Comparison of ENCODE assay signal across 25 cellular contexts in the genomic region with DNA sequence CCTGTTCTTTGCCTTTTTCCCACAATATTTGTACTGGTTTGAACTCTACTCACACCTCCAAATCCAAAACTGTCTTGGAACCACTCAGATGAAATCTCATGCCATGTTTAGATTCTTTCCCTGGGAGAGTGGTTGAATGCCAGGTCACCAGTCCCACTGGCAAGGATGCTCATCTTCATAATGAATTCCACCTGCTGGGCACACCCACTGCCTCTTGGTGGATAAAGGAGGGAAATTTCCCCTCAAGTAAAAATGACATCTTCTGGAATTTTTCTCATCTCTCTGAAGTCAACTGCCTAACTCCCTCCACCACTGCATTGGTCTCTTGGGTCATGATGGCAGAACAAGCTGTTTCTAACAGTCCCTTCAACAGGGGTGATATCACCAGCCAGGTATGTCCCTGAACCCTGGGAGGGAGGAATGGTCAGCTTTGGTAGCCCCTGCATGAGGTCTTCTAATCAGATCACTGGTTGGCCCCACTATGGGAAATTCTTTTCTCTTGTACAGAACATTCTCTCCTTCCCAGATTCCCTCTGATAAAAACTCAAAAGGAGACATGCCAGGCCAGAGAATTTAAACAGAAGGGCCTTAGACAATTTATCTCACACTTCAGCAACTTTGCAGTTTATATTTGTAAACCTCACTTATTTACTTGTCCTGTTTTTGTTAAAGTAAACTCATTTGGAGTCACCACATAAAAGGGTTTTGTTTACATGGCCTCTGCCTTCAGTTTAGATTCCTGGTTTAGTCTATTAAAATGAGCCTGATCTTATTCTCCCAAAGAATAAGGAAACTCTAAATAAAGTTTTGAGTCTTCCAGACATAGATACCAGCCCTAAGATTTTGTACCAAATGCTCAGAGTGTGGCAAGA.
DNase-seq lines count a peak whose midpoint lies in the region; ATAC-seq, FAIRE-seq and TF ChIP-seq lines count a peak whose summit lies in the region.
"Had no signal": no experiment of that assay in that cellular context is flagged by ENCODE, and none has a peak within 500 bp of the region (broad histone marks: within the 10 kb centered on the region; RNA-seq: fewer than 3 reads in every experiment).

No MANE protein-coding gene starts in this region.

- H2AK5ac ChIP-seq in IMR-90 (ENCODE audit: low read depth, low read length) (peak overlapping the region; percentile 82), mesenchymal stem cell (ENCODE audit: low read length, severe bottlenecking) (peak overlapping the region; percentile 91)

- no peaks in the 10 kb centered on the region for H4K20me1 ChIP-seq in IMR-90 (ENCODE audit: insufficient read depth, low read length)

- POLR2A ChIA-PET in IMR-90 (lab: Charles Lee; ENCODE audit: unreplicated experiment) = no interaction called here

- H3K9me3 ChIP-seq in IMR-90 (ENCODE audit: control insufficient read depth, insufficient read depth, low read length) (no peaks in the 10 kb centered on the region), mesenchymal stem cell (ENCODE audit: control insufficient read depth, low read length) (no peaks in the 10 kb centered on the region), upper lobe of right lung (no peaks in the 10 kb centered on the region)
- H3K9me3 ChIP-seq: ascending aorta, right atrium auricular region had no signal

- peak overlapping the region in 1 of 2 experiments; percentile 22 for H2BK12ac ChIP-seq in mesenchymal stem cell (ENCODE audit: low read length in 2 of 2)

- H3K9ac ChIP-seq in IMR-90 (ENCODE audit: low read depth, low read length) (no peak overlapping the region), mesenchymal stem cell (ENCODE audit: low read length) (no peak overlapping the region)

- TF ChIP-seq CTCF in IMR-90 (conservative IDR thresholded peaks at IDR 0.05; ENCODE audit: low read depth, low read length) (no peak), upper lobe of right lung (IDR thresholded peaks at IDR 0.05) (no peak)

- peak; percentile 98 for FAIRE-seq in endometrium (lab: Jason Lieb, UNC)
- FAIRE-seq: G401.6 had no signal

- H3K18ac ChIP-seq in IMR-90 (ENCODE audit: low read depth, low read length) = peak overlapping the region; percentile 86
- H3K18ac ChIP-seq in mesenchymal stem cell (ENCODE audit: low read depth in 1 of 2, low read length in 2 of 2) = peak overlapping the region; percentile 58 to 71

- peak overlapping the region; percentile 38; the same call in 1 of the 3 replicates for H2BK15ac ChIP-seq in IMR-90 (ENCODE audit: low read depth, low read length)
- H2BK15ac ChIP-seq in mesenchymal stem cell (ENCODE audit: low read depth, poor library complexity, severe bottlenecking) = no peak overlapping the region

- H4K8ac ChIP-seq in IMR-90 (ENCODE audit: low read depth in 2 of 2, low read length in 2 of 2) (peak overlapping the region in 1 of 2 experiments; percentile 23; a peak in 1 of 4 replicates), mesenchymal stem cell (ENCODE audit: low read length) (no peak overlapping the region)

- no peak overlapping the region for H2BK5ac ChIP-seq in IMR-90 (ENCODE audit: low read depth, low read length, poor library complexity, severe bottlenecking)
- peak overlapping the region; percentile 59 for H2BK5ac ChIP-seq in mesenchymal stem cell (ENCODE audit: low read depth, low read length, poor library complexity, severe bottlenecking)

- in situ Hi-C loops in IMR-90 (cut with MboI; ENCODE audit: low sequenced_read_pairs) = no loop called here

- H3K4me3 ChIP-seq in IMR-90 (ENCODE audit: insufficient read depth, low read depth, low read length) (no peak overlapping the region), mesenchymal stem cell (ENCODE audit: insufficient read depth in 1 of 2, low read depth in 1 of 2, low read length in 2 of 2) (no peak overlapping the region), upper lobe of right lung (no peak overlapping the region)
- H3K4me3 ChIP-seq: ascending aorta, right atrium auricular region had no signal

- dilution Hi-C loops in IMR-90 (cut with HindIII; ENCODE audit: low sequenced_read_pairs, unreplicated experiment) = no loop called here

- no TSS peak for BruUV-seq in IMR-90 (replicated peaks; lab: Mats Ljungman, UMichigan)

- H3K14ac ChIP-seq in IMR-90 (replicated peaks; ENCODE audit: low read depth, low read length) (peak overlapping the region; percentile 51; the same call in 1 of the 2 replicates), mesenchymal stem cell (ENCODE audit: low read length in 2 of 2) (no peak overlapping the region)

- TF ChIP-seq POLR2A in IMR-90 (IDR thresholded peaks at IDR 0.05; ENCODE audit: low read depth, low read length) = no peak

- H3K4ac ChIP-seq in IMR-90 (ENCODE audit: low read depth, low read length) = peak overlapping the region; percentile 73; the same call in 1 of the 2 replicates
- peak overlapping the region; percentile 7 to 19 for H3K4ac ChIP-seq in mesenchymal stem cell (ENCODE audit: low read depth in 1 of 2, low read length in 2 of 2)

- ATAC-seq in IMR-90 (ENCODE audit: low read depth) (peak; percentile 24), upper lobe of right lung (peak; percentile 49)
- ATAC-seq: esophagus mucosa; naive thymus-derived CD4-positive, alpha-beta T cell; Right ventricle myocardium inferior; stimulated activated naive B cell treated with anti-CD40 and anti-IgM and Interleukin-4, amounts not matched to agents 10 μg/mL and 1 μg/mL and 100 μg/mL, for 72 hours had no signal

- peak overlapping the region; percentile 56; the same call in 1 of the 2 replicates for H4K5ac ChIP-seq in IMR-90 (ENCODE audit: low read depth, low read length)

- H3K36me3 ChIP-seq in IMR-90 (ENCODE audit: control insufficient read depth, insufficient read depth, low read length) (no peaks in the 10 kb centered on the region), mesenchymal stem cell (ENCODE audit: control insufficient read depth in 1 of 2, insufficient read depth in 2 of 2, low read depth in 1 of 2, low read length in 2 of 2) (no peaks in the 10 kb centered on the region), upper lobe of right lung (no peaks in the 10 kb centered on the region)
- H3K36me3 ChIP-seq: ascending aorta, right atrium auricular region had no signal

- H2AK9ac ChIP-seq in IMR-90 (replicated peaks; ENCODE audit: low read depth, low read length, poor library complexity) = peak overlapping the region; percentile 10

- H3K79me1 ChIP-seq in IMR-90 (ENCODE audit: low read depth in 1 of 2, low read length in 2 of 2) (no peaks in the 10 kb centered on the region), mesenchymal stem cell (replicated peaks; ENCODE audit: low read length, poor library complexity, severe bottlenecking) (no peaks in the 10 kb centered on the region)

- peak overlapping the region; percentile 53 for H2BK120ac ChIP-seq in IMR-90 (ENCODE audit: low read depth, low read length)
- H2BK120ac ChIP-seq in mesenchymal stem cell (ENCODE audit: low read depth, low read length) = peak overlapping the region; percentile 54

- H3K56ac ChIP-seq in IMR-90 (ENCODE audit: extremely low read depth, insufficient read depth, low read length) = no peak overlapping the region

- DNase-seq in IMR-90 (no peak), mesenchymal stem cell (peak; percentile 68), upper lobe of right lung (no peak), hepatic stellate cell (ENCODE audit: low spot score) (no peak), dedifferentiated amniotic fluid mesenchymal stem cell (ENCODE audit: extremely low spot score) (no peak)
- DNase-seq in activated CD8-positive, alpha-beta memory T cell treated with anti-CD3 and anti-CD28 coated beads for 24 hours = no peak
- DNase-seq: activated B cell treated with CpG ODN at 0.5 μM for 24 hours; CD4-positive, CD25-positive, alpha-beta regulatory T cell; cerebellar nuclear complex; DMS 273 treated with DMSO at 0.1 percent for 48 hours; effector memory CD4-positive, alpha-beta T cell; KBM-7; naive thymus-derived CD4-positive, alpha-beta T cell; NCI-H1417 treated with DMSO at 0.1 percent for 48 hours; OCI-M1; stimulated activated CD4-positive, alpha-beta T cell treated with anti-CD3 and anti-CD28 coated beads, Interleukin-12 subunit alpha, Interleukin-12 subunit beta, amount 100 ng/mL, for 4 hours; stimulated activated CD4-positive, alpha-beta T cell treated with anti-CD3 and anti-CD28 coated beads, Interleukin-4, amount 100 ng/mL, for 24 hours; stimulated activated naive B cell treated with anti-CD40 and anti-IgM and Interleukin-4, amounts not matched to agents 10 μg/mL and 1 μg/mL and 100 μg/mL, for 72 hours; T1000 had no signal

- no peaks in the 10 kb centered on the region for H3K27me3 ChIP-seq in IMR-90 (ENCODE audit: control insufficient read depth, insufficient read depth, low read length)
- H3K27me3 ChIP-seq in mesenchymal stem cell (ENCODE audit: control insufficient read depth in 1 of 2, insufficient read depth in 1 of 2, low read length in 2 of 2) = peaks cover 0 to 3% of the 10 kb centered on the region in 2 experiments
- H3K27me3 ChIP-seq in upper lobe of right lung = no peaks in the 10 kb centered on the region
- H3K27me3 ChIP-seq: ascending aorta, right atrium auricular region had no signal

- peak overlapping the region; percentile 72; the same call in 1 of the 2 replicates for H4K91ac ChIP-seq in IMR-90 (ENCODE audit: insufficient read depth, low read depth, low read length)
- no peak overlapping the region for H4K91ac ChIP-seq in mesenchymal stem cell (ENCODE audit: low read length)

- peaks cover 5% of the 10 kb centered on the region for H3K9me1 ChIP-seq in IMR-90 (ENCODE audit: insufficient read depth, low read length)

- peaks cover 13% of the 10 kb centered on the region for H3K4me1 ChIP-seq in IMR-90 (ENCODE audit: control insufficient read depth, insufficient read depth, low read length)
- peaks cover 10% of the 10 kb centered on the region for H3K4me1 ChIP-seq in mesenchymal stem cell (ENCODE audit: control insufficient read depth, insufficient read depth, low read depth, low read length)
- H3K4me1 ChIP-seq in upper lobe of right lung = no peaks in the 10 kb centered on the region
- H3K4me1 ChIP-seq: ascending aorta, right atrium auricular region had no signal

- no peak overlapping the region for H3K27ac ChIP-seq in IMR-90 (ENCODE audit: insufficient read depth, low read length)
- no peak overlapping the region for H3K27ac ChIP-seq in mesenchymal stem cell (ENCODE audit: low read length, poor library complexity, severe bottlenecking)
- H3K27ac ChIP-seq in upper lobe of right lung = no peak overlapping the region
- H3K27ac ChIP-seq: ascending aorta, right atrium auricular region had no signal

- H2AFZ ChIP-seq in IMR-90 (replicated peaks; ENCODE audit: low read length, poor library complexity) = peak overlapping the region; percentile 48
- no peak overlapping the region for H2AFZ ChIP-seq in mesenchymal stem cell (ENCODE audit: low read depth, low read length)

- intact Hi-C loops in IMR-90 (cut with micrococcal nuclease) (no loop called here), upper lobe of right lung (cut with DNase I) (no loop called here)

- H3K4me2 ChIP-seq in IMR-90 (ENCODE audit: low read depth, low read length) (no peak overlapping the region), mesenchymal stem cell (ENCODE audit: low read length, poor library complexity, severe bottlenecking) (no peak overlapping the region)

- CTCF ChIA-PET in IMR-90 (lab: Yijun Ruan, JAX) = interaction anchor here (0.6 kb wide), 1 partner anchor 392 kb away, joined by 3 read pairs; no protein-coding TSS in a partner anchor

- H3K23ac ChIP-seq in IMR-90 (ENCODE audit: low read depth, low read length) (no peak overlapping the region), mesenchymal stem cell (ENCODE audit: low read length in 2 of 2) (no peak overlapping the region)

- 0 out of 2 replicates have a peak overlapping the region, but pooled peaks have one; percentile 36 for H2BK20ac ChIP-seq in IMR-90 (ENCODE audit: low read depth, low read length)

- no peak for TF ChIP-seq RAD21 in IMR-90 (IDR thresholded peaks at IDR 0.05; ENCODE audit: low read length)
